Comparison of ENCODE assay signal across 28 cellular contexts in the genomic region with DNA sequence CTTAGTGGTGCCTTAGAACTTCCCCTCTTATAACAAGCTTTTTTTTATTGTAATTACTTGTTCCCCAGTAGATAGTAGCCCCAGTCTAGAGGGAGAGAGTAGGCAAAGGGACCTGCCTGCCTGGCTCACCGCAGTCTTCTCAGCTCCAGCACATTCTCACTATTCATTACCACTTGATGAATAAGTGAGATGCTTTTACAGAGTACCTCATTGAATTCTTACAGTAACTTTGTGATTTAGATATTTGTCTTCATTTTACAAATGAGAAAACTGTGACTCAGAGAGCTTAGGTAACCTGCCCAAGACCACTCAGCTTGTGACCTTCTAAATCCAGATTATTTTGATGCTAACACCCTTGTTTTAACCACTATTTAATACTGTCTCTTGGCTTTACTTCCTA.
"Had no signal": no experiment of that assay in that cellular context is flagged by ENCODE, and none has a peak within 500 bp of the region (broad histone marks: within the 10 kb centered on the region; RNA-seq: fewer than 3 reads in every experiment).

No MANE protein-coding gene starts in this region.

- H3K4me3 ChIP-seq: ascending aorta, cardiac muscle cell, K562, Peyer's patch, SJSA1 had no signal

- H3K27me3 Mint-ChIP-seq: activated CD4-positive, alpha-beta memory T cell treated with anti-CD3 and anti-CD28 coated beads for 36 hours; activated CD4-positive, alpha-beta T cell treated with anti-CD3 and anti-CD28 coated beads, Interleukin-2, amount 10 ng/mL, durations not matched to agents 24 days and 14 days; activated T-cell treated with anti-CD3 and anti-CD28 coated beads, Interleukin-2, amount 50 U/mL, for 24 hours had no signal

- H3K27ac ChIP-seq: ascending aorta, brain microvascular endothelial cell, cardiac muscle cell, Peyer's patch, RWPE1, SJSA1 had no signal

- DNase-seq: activated CD4-positive, alpha-beta memory T cell treated with anti-CD3 and anti-CD28 coated beads for 36 hours; activated CD4-positive, alpha-beta T cell treated with anti-CD3 and anti-CD28 coated beads, Interleukin-2, amount 10 ng/mL, durations not matched to agents 24 days and 14 days; activated CD4-positive, CD25-positive, alpha-beta regulatory T cell treated with anti-CD3 and anti-CD28 coated beads, Interleukin-2, amount 50 U/mL, for 72 hours; activated CD8-positive, alpha-beta memory T cell treated with anti-CD3 and anti-CD28 coated beads, Interleukin-2, amount 50 U/mL, for 48 hours; activated gamma-delta T cell; activated naive CD4-positive, alpha-beta T cell treated with anti-CD3 and anti-CD28 coated beads, Interleukin-2, amount 10 ng/mL, durations not matched to agents 7 days and 5 days; activated T-cell treated with anti-CD3 and anti-CD28 coated beads, Interleukin-2, amount 50 U/mL, for 24 hours; amniotic stem cell; brain microvascular endothelial cell; Karpas-422; MM.1S; NCI-H1105; NCI-H1436; NCI-H187 treated with DMSO at 0.1 percent for 48 hours; NCI-H2081 treated with DMSO at 0.1 percent for 48 hours; NCI-H446; NCI-H524; Peyer's patch; Right ventricle myocardium superior; SW 1271 had no signal

- H3K36me3 ChIP-seq: ascending aorta, brain microvascular endothelial cell, cardiac muscle cell, Peyer's patch had no signal

- H3K9me3 ChIP-seq: ascending aorta, Peyer's patch, SJSA1 had no signal

- ATAC-seq: K562, SK-N-SH treated with all-trans-retinoic acid at 6 μM for 48 hours, WTC11 had no signal

- H3K9me3 Mint-ChIP-seq: activated CD4-positive, alpha-beta memory T cell treated with anti-CD3 and anti-CD28 coated beads for 36 hours; activated CD4-positive, alpha-beta T cell treated with anti-CD3 and anti-CD28 coated beads, Interleukin-2, amount 10 ng/mL, durations not matched to agents 24 days and 14 days; activated naive CD4-positive, alpha-beta T cell treated with anti-CD3 and anti-CD28 coated beads, Interleukin-2, amount 10 ng/mL, durations not matched to agents 7 days and 5 days; activated T-cell treated with anti-CD3 and anti-CD28 coated beads, Interleukin-2, amount 50 U/mL, for 24 hours; T-helper 1 cell treated with Interleukin-12 subunit alpha and Interleukin-12 subunit beta and Interleukin-4 antibody, amounts not matched to agents 30 μg/mL and 1 μg/mL, for 36 hours; WTC11 had no signal

- H3K4me3 Mint-ChIP-seq: activated CD4-positive, alpha-beta memory T cell treated with anti-CD3 and anti-CD28 coated beads for 36 hours; activated CD4-positive, alpha-beta T cell treated with anti-CD3 and anti-CD28 coated beads, Interleukin-2, amount 10 ng/mL, durations not matched to agents 24 days and 14 days; activated naive CD4-positive, alpha-beta T cell treated with anti-CD3 and anti-CD28 coated beads, Interleukin-2, amount 10 ng/mL, durations not matched to agents 7 days and 5 days; activated T-cell treated with anti-CD3 and anti-CD28 coated beads, Interleukin-2, amount 50 U/mL, for 24 hours; T-helper 1 cell treated with Interleukin-12 subunit alpha and Interleukin-12 subunit beta and Interleukin-4 antibody, amounts not matched to agents 30 μg/mL and 1 μg/mL, for 36 hours; WTC11 had no signal

- H3K27ac Mint-ChIP-seq: activated CD4-positive, alpha-beta memory T cell treated with anti-CD3 and anti-CD28 coated beads for 36 hours; activated CD4-positive, alpha-beta T cell treated with anti-CD3 and anti-CD28 coated beads, Interleukin-2, amount 10 ng/mL, durations not matched to agents 24 days and 14 days; activated naive CD4-positive, alpha-beta T cell treated with anti-CD3 and anti-CD28 coated beads, Interleukin-2, amount 10 ng/mL, durations not matched to agents 7 days and 5 days; activated T-cell treated with anti-CD3 and anti-CD28 coated beads, Interleukin-2, amount 50 U/mL, for 24 hours; T-helper 1 cell treated with Interleukin-12 subunit alpha and Interleukin-12 subunit beta and Interleukin-4 antibody, amounts not matched to agents 30 μg/mL and 1 μg/mL, for 36 hours; WTC11 had no signal

- H3K27me3 ChIP-seq: ascending aorta, brain microvascular endothelial cell, cardiac muscle cell, Peyer's patch, SJSA1 had no signal

- H3K36me3 Mint-ChIP-seq: activated CD4-positive, alpha-beta memory T cell treated with anti-CD3 and anti-CD28 coated beads for 36 hours; WTC11 had no signal
